Comparison of ENCODE assay signal across 9 cellular contexts in genomic region chr3:41441568-41441967, GRCh38.
"Had no signal": no experiment of that assay in that cellular context is flagged by ENCODE, and none has a peak within 500 bp of the region (broad histone marks: within the 10 kb centered on the region; RNA-seq: fewer than 3 reads in every experiment).

No MANE protein-coding gene starts in this region.

- H3K4me3 Mint-ChIP-seq: GM23338, H9 had no signal

- H3K27ac Mint-ChIP-seq: GM23338, H9 had no signal

- FAIRE-seq: H1, H54, K562 had no signal

- H3K4me2 ChIP-seq: GM23338 had no signal

- DNase-seq: H9, HCEC 1CT, IMR-90, KG1 had no signal

- H2AFZ ChIP-seq: GM23338 had no signal

- H3K27ac ChIP-seq: HL-60 had no signal

- ATAC-seq: GM23338, K562 had no signal

- H3K4me3 ChIP-seq: GM23338, K562 had no signal
